Comparison of ENCODE assay signal across 22 cellular contexts in genomic region chr1:236875975-236876374, GRCh38.
"Had no signal": no experiment of that assay in that cellular context is flagged by ENCODE, and none has a peak within 500 bp of the region (broad histone marks: within the 10 kb centered on the region; RNA-seq: fewer than 3 reads in every experiment).

No MANE protein-coding gene starts in this region.

- H3K9me3 Mint-ChIP-seq: immature natural killer cell, memory B cell, mesothelial cell of epicardium, natural killer cell, neural crest cell had no signal

- H3K27ac ChIP-seq: foreskin keratinocyte, left ventricle myocardium inferior, lower lobe of right lung, right atrium auricular region, sigmoid colon, testis, tibial nerve had no signal

- ATAC-seq: esophagus mucosa, foreskin keratinocyte, left cardiac atrium, lower lobe of right lung, natural killer cell had no signal

- H3K4me1 Mint-ChIP-seq: immature natural killer cell, memory B cell, neural crest cell had no signal

- H3K4me1 ChIP-seq: foreskin keratinocyte, lower lobe of right lung, sigmoid colon, testis, tibial nerve had no signal

- H3K27me3 Mint-ChIP-seq: memory B cell had no signal

- H3K27me3 ChIP-seq: foreskin keratinocyte, right atrium auricular region, sigmoid colon, testis, tibial nerve had no signal

- H3K27ac Mint-ChIP-seq: immature natural killer cell, memory B cell, mesothelial cell of epicardium, natural killer cell had no signal

- FAIRE-seq: endometrium, kidney, small intestine had no signal

- DNase-seq: effector memory CD4-positive, alpha-beta T cell; foreskin keratinocyte; immature natural killer cell; kidney; left cardiac atrium; left ventricle myocardium inferior; lower lobe of right lung; natural killer cell; posterior cingulate gyrus; sigmoid colon; small intestine; stimulated activated CD4-positive, alpha-beta T cell treated with anti-CD3 and anti-CD28 coated beads, Interleukin-12 subunit alpha, Interleukin-12 subunit beta, amount 100 ng/mL, for 4 hours; stimulated activated CD4-positive, alpha-beta T cell treated with anti-CD3 and anti-CD28 coated beads, Interleukin-2, amount 100 ng/mL, for 48 hours; stimulated activated naive CD4-positive, alpha-beta T cell treated with Interleukin-2 at 50 U/mL for 16 hours; testis had no signal

- H3K4me3 ChIP-seq: left ventricle myocardium inferior, lower lobe of right lung, right atrium auricular region, sigmoid colon, testis, tibial nerve had no signal

- H3K4me3 Mint-ChIP-seq: immature natural killer cell, memory B cell, mesothelial cell of epicardium, natural killer cell, neural crest cell had no signal

- H3K9me3 ChIP-seq: left ventricle myocardium inferior, lower lobe of right lung, right atrium auricular region, sigmoid colon, testis, tibial nerve had no signal
